23 cellular contexts compared by ENCODE assay signal in genomic region chr11:122275513-122275912, GRCh38.
"Had no signal": no experiment of that assay in that cellular context is flagged by ENCODE, and none has a peak within 500 bp of the region (broad histone marks: within the 10 kb centered on the region; RNA-seq: fewer than 3 reads in every experiment).

No MANE protein-coding gene starts in this region.

- DNase-seq: IMR-90, Karpas-422, KG1, MG63, NCI-H1092 treated with DMSO at 0.1 percent for 48 hours, NCI-H1436, NCI-H187, NCI-H2029, NCI-H2081 treated with DMSO at 0.1 percent for 48 hours, NCI-H2171, NCI-H226, NCI-H446, NCI-H510A, NCI-H524 treated with DMSO at 0.1 percent for 48 hours, NCI-H69, NCI-H774, Right ventricle myocardium superior, RPMI8226, SIG-M5 had no signal

- H3K27ac ChIP-seq: SJSA1, SK-N-MC had no signal

- H3K4me3 ChIP-seq: MG63, SJSA1, SK-N-MC had no signal

- H3K4me1 ChIP-seq: SJSA1 had no signal

- FAIRE-seq: HepG2, RCC 7860 had no signal

- H3K9me3 ChIP-seq: MG63, SJSA1 had no signal

- H3K36me3 ChIP-seq: MG63, SJSA1 had no signal

- H3K27me3 ChIP-seq: MG63, SJSA1 had no signal

- ATAC-seq: HepG2 had no signal
